17 cellular contexts compared by ENCODE assay signal in the genomic region with DNA sequence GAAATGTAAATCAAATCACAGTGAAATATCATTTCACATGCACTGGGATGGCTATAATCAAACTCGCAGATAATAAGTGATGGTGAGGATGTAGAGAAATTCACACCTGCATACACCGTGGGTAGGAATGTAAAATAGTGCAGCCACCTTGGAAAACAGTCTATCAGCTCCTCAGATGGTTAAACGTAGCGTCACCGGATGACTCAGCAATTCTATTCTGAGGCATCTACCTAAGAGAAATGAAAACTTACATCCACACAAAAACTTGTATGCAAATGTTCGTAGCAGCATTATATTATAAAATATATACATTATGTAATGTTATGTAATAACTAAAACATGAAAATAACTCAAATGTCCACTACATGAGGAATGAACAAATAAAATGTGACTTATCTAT. TPM values are rescaled to one million over a fixed set of nuclear protein-coding genes. Genes with fewer than 3 reads are reported as not detected.
DNase-seq lines count a peak whose midpoint lies in the region; ATAC-seq, FAIRE-seq and TF ChIP-seq lines count a peak whose summit lies in the region.
"Had no signal": no experiment of that assay in that cellular context is flagged by ENCODE, and none has a peak within 500 bp of the region (broad histone marks: within the 10 kb centered on the region; RNA-seq: fewer than 3 reads in every experiment).

No MANE protein-coding gene starts in this region.

- 86% methylated on average over 6 of the region's 6 CpGs; no CpG with 5 or more reads in 1 of the 2 experiments for WGBS in H1 (ENCODE audit: extremely low coverage in 1 of 2, insufficient coverage in 1 of 2, insufficient read length in 1 of 2, insufficient replicate concordance in 2 of 2, low coverage in 1 of 2, low lambda C conversion rate in 2 of 2, missing lambda C conversion rate in 1 of 2), 2 experiments

- CTCF ChIA-PET in H1 (lab: Charles Lee; ENCODE audit: partially characterized antibody): interaction anchor here (1.6 kb wide), 1 partner anchor 105 kb away, joined by 3 read pairs; no protein-coding TSS in a partner anchor

- no peak overlapping the region for H2BK120ac ChIP-seq in H1 (replicated peaks; ENCODE audit: low read depth, low read length)

- no peak overlapping the region for H2BK20ac ChIP-seq in H1 (ENCODE audit: low read length)

- TF ChIP-seq POLR2A in NB4 (IDR thresholded peaks at IDR 0.05; ENCODE audit: extremely low read depth, insufficient read length) (no peak), H1 (IDR thresholded peaks at IDR 0.05; ENCODE audit: control extremely low read depth in 1 of 2, low read depth in 2 of 2, low read length in 2 of 2) (no peak)

- H3K9me3 ChIP-seq in H1 (ENCODE audit: insufficient read depth in 2 of 2, low read depth in 1 of 2, low read length in 1 of 2): no peaks in the 10 kb centered on the region
- H3K9me3 ChIP-seq: BLaER1 treated with 17β-estradiol and CSF1 and Interleukin-3, amounts not matched to agents 10 nM and 100 nM had no signal

- POLR2A ChIA-PET in H1 (lab: Charles Lee; ENCODE audit: partially characterized antibody): interaction anchor here (0.9 kb wide), 1 partner anchor 44 kb away, joined by 4 read pairs; no protein-coding TSS in a partner anchor

- H3K79me1 ChIP-seq in H1 (ENCODE audit: low read depth, low read length): no peaks in the 10 kb centered on the region; the same call in 1 of the 2 replicates

- no peak overlapping the region for H3K9ac ChIP-seq in H1 (replicated peaks in 1 of 4; ENCODE audit: extremely low read depth in 1 of 4, low read depth in 3 of 4, low read length in 3 of 4)
- H3K9ac ChIP-seq: BLaER1 treated with 17β-estradiol and CSF1 and Interleukin-3, amounts not matched to agents 10 nM and 100 nM; KMS-11 had no signal

- no peak for TF ChIP-seq RAD21 in H1 (IDR thresholded peaks at IDR 0.05 in 1 of 2, conservative IDR thresholded peaks at IDR 0.05 in 1 of 2; ENCODE audit: low read depth in 2 of 2, low read length in 2 of 2)

- no peak for TF ChIP-seq EP300 in H1 (IDR thresholded peaks at IDR 0.05; ENCODE audit: borderline replicate concordance in 1 of 2, low read depth in 2 of 2, low read length in 2 of 2)

- H3K27ac ChIP-seq in H1 (ENCODE audit: low read depth, low read length): no peak overlapping the region
- H3K27ac ChIP-seq: KMS-11 had no signal

- no peak overlapping the region for H4K91ac ChIP-seq in H1 (replicated peaks; ENCODE audit: insufficient read length, low read length)

- DNase-seq in NB4 (ENCODE audit: low read depth) (peak; percentile 23), H1 (ENCODE audit: low read depth in 1 of 2, low spot score in 2 of 2) (no peak), putamen (ENCODE audit: low spot score) (peak; percentile 66), retina (no peak), DMS 273 (lab: John Stamatoyannopoulos, UW; ENCODE audit: unreplicated experiment) (no peak)
- DNase-seq: endodermal cell; HFFc6; NCI-H1436; NCI-H226; stimulated activated naive CD4-positive, alpha-beta T cell; SW 1271 had no signal

- H3K79me2 ChIP-seq in H1 (ENCODE audit: control insufficient read depth in 1 of 2, insufficient read depth in 2 of 2, low read length in 2 of 2): no peaks in the 10 kb centered on the region

- FAIRE-seq in H1 (lab: Jason Lieb, UNC): no peak
- FAIRE-seq: keratinocyte had no signal

- H3K4ac ChIP-seq in H1 (replicated peaks; ENCODE audit: insufficient read length, low read depth, low read length): no peak overlapping the region

- H3K23ac ChIP-seq in H1 (ENCODE audit: insufficient read length): no peak overlapping the region

- H2BK5ac ChIP-seq in H1 (ENCODE audit: low read depth, low read length): no peak overlapping the region

- no peaks in the 10 kb centered on the region for H4K20me1 ChIP-seq in H1 (replicated peaks in 1 of 2; ENCODE audit: control insufficient read depth in 1 of 2, insufficient read depth in 2 of 2, low read length in 2 of 2)

- H4K8ac ChIP-seq in H1 (ENCODE audit: extremely low read depth, insufficient read depth, low read length): no peak overlapping the region

- no peak overlapping the region for H2BK15ac ChIP-seq in H1 (ENCODE audit: low read length)

- no peak overlapping the region for H4K5ac ChIP-seq in H1 (ENCODE audit: insufficient read length, low read depth, low read length)

- H2BK12ac ChIP-seq in H1 (ENCODE audit: low read depth, low read length): no peak overlapping the region

- H3K27me3 ChIP-seq in H1 (replicated peaks in 1 of 4; ENCODE audit: control insufficient read depth in 3 of 4, extremely low read depth in 1 of 4, insufficient read depth in 3 of 4, low read length in 3 of 4): no peaks in the 10 kb centered on the region
- H3K27me3 ChIP-seq: BLaER1 treated with 17β-estradiol and CSF1 and Interleukin-3, amounts not matched to agents 10 nM and 100 nM had no signal

- H3K23me2 ChIP-seq in H1 (ENCODE audit: low read depth, low read length): no peaks in the 10 kb centered on the region

- H2AK5ac ChIP-seq in H1 (ENCODE audit: low read depth, low read length): no peak overlapping the region

- ATAC-seq in GM19351 (IDR thresholded peaks at IDR 0.05; ENCODE audit: unreplicated experiment): peak; percentile 70
- no peak for ATAC-seq in HG03354 (IDR thresholded peaks at IDR 0.05; ENCODE audit: poor library complexity, severe bottlenecking, unreplicated experiment)
- ATAC-seq: activated naive CD4-positive, alpha-beta T cell treated with anti-CD3 and anti-CD28 coated beads, Interleukin-2, amount 50 U/mL, for 72 hours had no signal

- no peak for TF ChIP-seq CTCF in NB4 (IDR thresholded peaks at IDR 0.05; ENCODE audit: low read depth, low read length)
- no peak for TF ChIP-seq CTCF in H1 (IDR thresholded peaks at IDR 0.05; ENCODE audit: control extremely low read depth in 1 of 3, insufficient read depth in 1 of 3, low read depth in 1 of 3, low read length in 3 of 3)

- H3K4me1 ChIP-seq in H1 (replicated peaks in 1 of 4; ENCODE audit: control insufficient read depth in 3 of 4, insufficient read depth in 4 of 4, low read length in 3 of 4): peaks cover 0 to 4% (median under 1%) of the 10 kb centered on the region in 4 experiments; a peak in 4 of 7 replicates

- no peak overlapping the region for H2AFZ ChIP-seq in H1 (ENCODE audit: low read length)

- no peak overlapping the region for H3K4me3 ChIP-seq in NB4 (ENCODE audit: low read depth, low read length)
- no peak overlapping the region for H3K4me3 ChIP-seq in H1 (ENCODE audit: extremely low read depth in 1 of 4, insufficient read depth in 2 of 4, low read depth in 3 of 4, low read length in 4 of 4)
- H3K4me3 ChIP-seq: BLaER1 treated with 17β-estradiol and CSF1 and Interleukin-3, amounts not matched to agents 10 nM and 100 nM had no signal

- H3K4me2 ChIP-seq in H1 (ENCODE audit: insufficient read depth in 1 of 2, low read depth in 2 of 2, low read length in 2 of 2): no peak overlapping the region
- H3K4me2 ChIP-seq: BLaER1 treated with 17β-estradiol and CSF1 and Interleukin-3, amounts not matched to agents 10 nM and 100 nM; KMS-11 had no signal

- no peak overlapping the region for H3K18ac ChIP-seq in H1 (ENCODE audit: extremely low read depth, low read length)

- H3K14ac ChIP-seq in H1 (ENCODE audit: insufficient read length): no peak overlapping the region

- no peak overlapping the region for H3K56ac ChIP-seq in H1 (replicated peaks; ENCODE audit: insufficient read length, low read depth, low read length)

- no peaks in the 10 kb centered on the region for H3K36me3 ChIP-seq in H1 (ENCODE audit: control insufficient read depth in 2 of 4, insufficient read depth in 4 of 4, low read length in 3 of 4)

TF ChIP-seq in H1, 55 proteins besides CTCF, POLR2A, EP300 and RAD21:
- TF ChIP-seq, protein P1, sequence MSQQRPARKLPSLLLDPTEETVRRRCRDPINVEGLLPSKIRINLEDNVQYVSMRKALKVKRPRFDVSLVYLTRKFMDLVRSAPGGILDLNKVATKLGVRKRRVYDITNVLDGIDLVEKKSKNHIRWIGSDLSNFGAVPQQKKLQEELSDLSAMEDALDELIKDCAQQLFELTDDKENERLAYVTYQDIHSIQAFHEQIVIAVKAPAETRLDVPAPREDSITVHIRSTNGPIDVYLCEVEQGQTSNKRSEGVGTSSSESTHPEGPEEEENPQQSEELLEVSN (IDR thresholded peaks at IDR 0.05): no peak
- TF ChIP-seq MAFK (IDR thresholded peaks at IDR 0.05; ENCODE audit: low read depth, low read length): peak; percentile 72
- TF ChIP-seq BACH1 (IDR thresholded peaks at IDR 0.05; ENCODE audit: low read length): peak; percentile 92

RNA-seq across cellular contexts. Expression of a gene that starts 38.9 kb away (rescaled TPM):
- 15.3 and 16.3 TPM in 2 replicates for total RNA-seq in H1 (2021; fragmentation: NEBNext Ultra II Directional; extraction: Animal tissue kit (Norgen Biotek cat#: 25700))
- polyA plus RNA-seq in H1 (2011; rRNA removed): 5.4 and 7.9 TPM in 2 replicates
- 8.8 TPM for polyA plus RNA-seq in H1 (2011; cell fraction: cytosol; rRNA removed)
- polyA plus RNA-seq in H1 (2011; cell fraction: nucleus; rRNA removed): 18.7 TPM
- 7.5 to 10.9 TPM (median 9.6 TPM) in 4 replicates for polyA plus RNA-seq in H1 (2012, experiment 1 of 2)
- 5.7 TPM for polyA plus RNA-seq in H1 (2012, experiment 2 of 2)
- 6.2 TPM for polyA plus RNA-seq in H1 (2013, experiment 1 of 2)
- polyA plus RNA-seq in H1 (2013, experiment 2 of 2): 6.0 TPM
- 5.6 TPM in 2 replicates for polyA minus RNA-seq in H1 (2011; rRNA and poly(A)+ RNA removed)
- polyA minus RNA-seq in H1 (2011; cell fraction: cytosol; rRNA and poly(A)+ RNA removed): 7.1 TPM
- 4.9 TPM for polyA minus RNA-seq in H1 (2011; cell fraction: nucleus; rRNA and poly(A)+ RNA removed)

Comparison
In these comparisons a context has a peak if more than half of its experiments do, and no peak if none do; other contexts are left out.
1. DNase-seq: peak in NB4 (single experiment) and putamen (single experiment); none in H1 (0 of 2), retina (single experiment) and DMS 273 (single experiment).